In genomic region chr14:68977137-68977740, GRCh38 we compare ENCODE assay signal across 8 cellular contexts. TPM values are rescaled to one million over a fixed set of nuclear protein-coding genes. Genes with fewer than 3 reads are reported as not detected.
DNase-seq lines count a peak whose midpoint lies in the region; ATAC-seq, FAIRE-seq and TF ChIP-seq lines count a peak whose summit lies in the region.

No MANE protein-coding gene starts in this region.

- TF ChIP-seq RAD21 in HepG2 (CRISPR knock-in tag; IDR thresholded peaks at IDR 0.05), result no peak

- TF ChIP-seq EP300 in HepG2 (IDR thresholded peaks at IDR 0.05; ENCODE audit: low read depth in 2 of 2, low read length in 2 of 2) (no peak), HepG2 (CRISPR knock-in tag; IDR thresholded peaks at IDR 0.05; ENCODE audit: borderline replicate concordance) (no peak)

- H3K27me3 ChIP-seq in astrocyte (ENCODE audit: insufficient read depth, low read length) (no peaks in the 10 kb centered on the region), HepG2 (ENCODE audit: control insufficient read depth in 1 of 2, insufficient read depth in 2 of 2, low read length in 2 of 2) (no peaks in the 10 kb centered on the region), thyroid gland (no peaks in the 10 kb centered on the region)

- POLR2A ChIA-PET in HepG2 (lab: Yijun Ruan, JAX), result interaction anchor here (0.9 to 5.2 kb wide), 11 partner anchors 9 to 53 kb away, joined by 3 to 36 read pairs (median 5); no protein-coding TSS in a partner anchor

- TF ChIP-seq CTCF in astrocyte (IDR thresholded peaks at IDR 0.05; ENCODE audit: insufficient read depth, low read depth, low read length) (no peak), HepG2 (CRISPR knock-in tag; IDR thresholded peaks at IDR 0.05) (no peak), thyroid gland (IDR thresholded peaks at IDR 0.05) (no peak)

- peaks cover 70% of the 10 kb centered on the region for H3K4me1 ChIP-seq in astrocyte (ENCODE audit: insufficient read depth, low read length)
- H3K4me1 ChIP-seq in HepG2 (ENCODE audit: insufficient read depth, low read length), result peaks cover 71% of the 10 kb centered on the region
- H3K4me1 ChIP-seq in thyroid gland, result peaks cover 12 to 31% of the 10 kb centered on the region in 2 donors

- H3K9me3 Mint-ChIP-seq in activated T-cell treated with anti-CD3 and anti-CD28 coated beads, Interleukin-2, amount 50 U/mL, for 4 hours, result peaks cover 10% of the 10 kb centered on the region
- no peaks in the 10 kb centered on the region for H3K9me3 Mint-ChIP-seq in astrocyte (ENCODE audit: unreplicated experiment)

- intact Hi-C loops in HepG2 (cut with micrococcal nuclease; ENCODE audit: unreplicated experiment), result loop anchor here (5.0 kb wide), 1 partner anchor 65 kb away; no protein-coding TSS in a partner anchor
- intact Hi-C loops in thyroid gland (cut with DNase I), result loop anchor here (5.0 kb wide), 1 partner anchor 60 kb away; no protein-coding TSS in a partner anchor

- H3K36me3 ChIP-seq in astrocyte (ENCODE audit: insufficient read depth, low read length) (peaks cover 39% of the 10 kb centered on the region), HepG2 (replicated peaks in 1 of 2; ENCODE audit: control insufficient read depth in 1 of 2, insufficient read depth in 2 of 2, low read length in 2 of 2) (peaks cover 10 to 25% of the 10 kb centered on the region in 2 experiments), thyroid gland (no peaks in the 10 kb centered on the region)

- H4K20me1 ChIP-seq in astrocyte (ENCODE audit: insufficient read depth, low read length) (peaks cover 51% of the 10 kb centered on the region), HepG2 (ENCODE audit: insufficient read depth, low read length) (peaks cover 15% of the 10 kb centered on the region)

- H3K4me1 Mint-ChIP-seq in activated T-cell treated with anti-CD3 and anti-CD28 coated beads, Interleukin-2, amount 50 U/mL, for 4 hours (ENCODE audit: low read depth), result peaks cover 44% of the 10 kb centered on the region
- peaks cover 64% of the 10 kb centered on the region for H3K4me1 Mint-ChIP-seq in astrocyte (ENCODE audit: low read depth, unreplicated experiment)

- in situ Hi-C loops in HepG2 (cut with HindIII; ENCODE audit: extremely low pct_ligation_motif_present, low pct_unique_long_range_greater_than_20kb), result loop anchor here (5.0 kb wide), 1 partner anchor 35 kb away; no protein-coding TSS in a partner anchor

- H3K9ac ChIP-seq in astrocyte (ENCODE audit: low read length) (peak overlapping the region; percentile 99), HepG2 (ENCODE audit: insufficient read depth, low read depth, low read length) (peak overlapping the region; percentile 75)

- peak overlapping the region; percentile 85 for H3K4me3 Mint-ChIP-seq in activated T-cell treated with anti-CD3 and anti-CD28 coated beads, Interleukin-2, amount 50 U/mL, for 4 hours
- H3K4me3 Mint-ChIP-seq in astrocyte (ENCODE audit: unreplicated experiment), result peak overlapping the region; percentile 94

- H3K27ac ChIP-seq in astrocyte (ENCODE audit: low read depth, low read length), result peak overlapping the region; percentile 92
- peak overlapping the region; percentile 90 for H3K27ac ChIP-seq in HepG2 (ENCODE audit: extremely low read length, insufficient read depth, low read length)
- peak overlapping the region; percentile 50 to 93 (median 92) for H3K27ac ChIP-seq in thyroid gland

- CTCF ChIA-PET in HepG2 (lab: Yijun Ruan, JAX; ENCODE audit: low intra/inter-chr PET ratio, low total read pairs), result no interaction called here

- TF ChIP-seq POLR2A in HepG2 (IDR thresholded peaks at IDR 0.05; ENCODE audit: insufficient read depth in 1 of 2, low read depth in 2 of 2, low read length in 2 of 2) (no peak), thyroid gland (IDR thresholded peaks at IDR 0.05) (no peak)

- H3K27me3 Mint-ChIP-seq in activated T-cell treated with anti-CD3 and anti-CD28 coated beads, Interleukin-2, amount 50 U/mL, for 4 hours (ENCODE audit: low read depth), result peaks cover 2% of the 10 kb centered on the region
- H3K27me3 Mint-ChIP-seq in astrocyte (ENCODE audit: low read depth, unreplicated experiment), result no peaks in the 10 kb centered on the region

- WGBS in HepG2 (ENCODE audit: low lambda C conversion rate), result 6% methylated on average over 6 of the region's 9 CpGs
- WGBS in thyroid gland, 2 donors, result 40 to 55% methylated on average over 9 of the region's 9 CpGs

- ATAC-seq in activated T-cell treated with anti-CD3 and anti-CD28 coated beads, Interleukin-2, amount 50 U/mL, for 4 hours, result peak; percentile 3 to 14
- ATAC-seq in HepG2 (peak; percentile 11), HG02938 (IDR thresholded peaks at IDR 0.05; ENCODE audit: unreplicated experiment) (no peak)

- H3K9me3 ChIP-seq in astrocyte (ENCODE audit: insufficient read depth, low read depth, low read length) (no peaks in the 10 kb centered on the region), HepG2 (ENCODE audit: low read length) (no peaks in the 10 kb centered on the region), thyroid gland (no peaks in the 10 kb centered on the region)

- peak overlapping the region; percentile 95 for H3K27ac Mint-ChIP-seq in astrocyte (ENCODE audit: unreplicated experiment)

- H3K36me3 Mint-ChIP-seq in activated T-cell treated with anti-CD3 and anti-CD28 coated beads, Interleukin-2, amount 50 U/mL, for 4 hours (ENCODE audit: insufficient read depth), result peaks cover 23% of the 10 kb centered on the region
- peaks cover 38% of the 10 kb centered on the region for H3K36me3 Mint-ChIP-seq in astrocyte (ENCODE audit: low read depth, unreplicated experiment)

- FAIRE-seq in astrocyte (lab: Jason Lieb, UNC), result no peak
- FAIRE-seq in HepG2 (lab: Jason Lieb, UNC), result peak; percentile 28

- H2AFZ ChIP-seq in astrocyte (ENCODE audit: low read depth, low read length), result no peak overlapping the region
- no peak overlapping the region for H2AFZ ChIP-seq in HepG2 (ENCODE audit: low read length)

- peak overlapping the region; percentile 94 for H3K4me2 ChIP-seq in astrocyte (ENCODE audit: low read length)
- H3K4me2 ChIP-seq in HepG2 (ENCODE audit: low read depth, low read length), result peak overlapping the region; percentile 93

- peak overlapping the region; percentile 89 for H3K4me3 ChIP-seq in astrocyte (ENCODE audit: insufficient read depth, low read depth, low read length)
- H3K4me3 ChIP-seq in HepG2 (replicated peaks in 1 of 3; ENCODE audit: insufficient read depth in 1 of 3, low read depth in 2 of 3, low read length in 3 of 3), result peak overlapping the region; percentile 95 to 97 (median 95); a peak in 5 of 6 replicates
- peak overlapping the region in 1 of 3 donors; percentile 76 for H3K4me3 ChIP-seq in thyroid gland (replicated peaks in 1 of 3)

- no TSS peak for BruUV-seq in HepG2 (replicated peaks; lab: Mats Ljungman, UMichigan)

- peaks cover 78% of the 10 kb centered on the region for H3K79me2 ChIP-seq in astrocyte (ENCODE audit: insufficient read depth, low read length)
- H3K79me2 ChIP-seq in HepG2 (ENCODE audit: insufficient read depth, low read length), result peaks cover 61% of the 10 kb centered on the region

- DNase-seq in activated T-cell treated with anti-CD3 and anti-CD28 coated beads, Interleukin-2, amount 50 U/mL, for 4 hours, result no peak
- DNase-seq in activated T-cell treated with anti-CD3 and anti-CD28 coated beads, Interleukin-2, amount 50 U/mL, for 1 hour, result no peak
- DNase-seq in astrocyte (ENCODE audit: low read depth) (no peak), HepG2 (ENCODE audit: low spot score) (peak; percentile 84), thyroid gland (peak in 1 of 2 donors; percentile 11), cerebellar cortex (ENCODE audit: low spot score) (no peak), dermis blood vessel endothelial cell (no peak)

TF ChIP-seq in HepG2, 621 proteins besides CTCF, POLR2A, EP300 and RAD21 (continues in another document):
- TF ChIP-seq ZC3H13 (CRISPR knock-in tag; IDR thresholded peaks at IDR 0.05) (peak; percentile 7; the same call in 1 of the 2 replicates), ELF4 (CRISPR knock-in tag; IDR thresholded peaks at IDR 0.05; ENCODE audit: borderline replicate concordance) (peak; percentile 30; the same call in 1 of the 2 replicates), ZMYM4 (CRISPR knock-in tag; IDR thresholded peaks at IDR 0.05) (no peak), LCORL (IDR thresholded peaks at IDR 0.05) (no peak), LCORL (CRISPR knock-in tag; IDR thresholded peaks at IDR 0.05) (no peak), ZNF253 (CRISPR knock-in tag; IDR thresholded peaks at IDR 0.05; ENCODE audit: borderline replicate concordance) (no peak), RXRB (CRISPR knock-in tag; IDR thresholded peaks at IDR 0.05; ENCODE audit: borderline replicate concordance) (no peak), HOXA3 (CRISPR knock-in tag; IDR thresholded peaks at IDR 0.05) (peak; percentile 26; the same call in 1 of the 2 replicates), NR2F6 (IDR thresholded peaks at IDR 0.05) (no peak), NR2F6 (CRISPR knock-in tag; IDR thresholded peaks at IDR 0.05) (no peak)

RNA-seq across cellular contexts. Expression of gene ACTN1, which starts 1.9 kb away (rescaled TPM):
- 10 to 100 TPM; 47.0 to 77.1 (median 56.2) TPM for total RNA-seq in activated T-cell treated with anti-CD3 and anti-CD28 coated beads, Interleukin-2, amount 50 U/mL, for 4 hours
- total RNA-seq in astrocyte (1,163 and 1,186 TPM in 2 replicates), HepG2 (2016; rRNA removed; fragmentation: Illumina TruSeq; extraction: Trizol) (58.6 and 62.4 TPM in 2 replicates), thyroid gland (10 to 100 TPM; 48.1 to 90.4 (median 64.8) TPM), dermis blood vessel endothelial cell (233 and 441 TPM in 2 replicates)
- total RNA-seq in HepG2 (2016; cell fraction: cytosol; rRNA removed; fragmentation: Illumina TruSeq; extraction: Trizol; ENCODE audit: low read depth), result 9.6 and 10.7 TPM in 2 replicates
- 55.0 and 63.6 TPM in 2 replicates for total RNA-seq in HepG2 (2016; cell fraction: insoluble cytoplasmic fraction; rRNA removed; fragmentation: Illumina TruSeq; extraction: Trizol)
- 25.2 and 28.3 TPM in 2 replicates for total RNA-seq in HepG2 (2016; cell fraction: membrane; rRNA removed; fragmentation: Illumina TruSeq; extraction: Trizol)
- total RNA-seq in HepG2 (2016; cell fraction: nucleus; rRNA removed; fragmentation: Illumina TruSeq; extraction: Trizol), result 62.9 and 75.6 TPM in 2 replicates
- 152 and 162 TPM in 2 replicates for polyA plus RNA-seq in HepG2 (2011; rRNA removed)
- polyA plus RNA-seq in HepG2 (2011; cell fraction: cytosol; rRNA removed), result 97.7 and 136 TPM in 2 replicates
- 162 and 195 TPM in 2 replicates for polyA plus RNA-seq in HepG2 (2011; cell fraction: nucleus; rRNA removed)
- polyA plus RNA-seq in HepG2 (2012), result 109 and 118 TPM in 2 replicates
- 8.0 and 10.4 TPM in 2 replicates for polyA plus RNA-seq in HepG2 (2016; cell fraction: cytosol; fragmentation: Illumina TruSeq; extraction: Trizol; ENCODE audit: low read depth)
- polyA plus RNA-seq in HepG2 (2016; cell fraction: insoluble cytoplasmic fraction; fragmentation: Illumina TruSeq; extraction: Trizol; ENCODE audit: low read depth), result 67.9 and 88.1 TPM in 2 replicates
- 15.3 and 18.8 TPM in 2 replicates for polyA plus RNA-seq in HepG2 (2016; cell fraction: membrane; fragmentation: Illumina TruSeq; extraction: Trizol; ENCODE audit: low read depth)
- 91.6 and 93.8 TPM in 2 replicates for polyA plus RNA-seq in HepG2 (2016; cell fraction: nucleus; fragmentation: Illumina TruSeq; extraction: Trizol; ENCODE audit: insufficient read depth, low read depth)
- polyA minus RNA-seq in HepG2 (2011; rRNA and poly(A)+ RNA removed; ENCODE audit: low replicate concordance), result 144 and 214 TPM in 2 replicates
- polyA minus RNA-seq in HepG2 (2011; cell fraction: cytosol; rRNA and poly(A)+ RNA removed), result 167 and 168 TPM in 2 replicates
- 119 and 126 TPM in 2 replicates for polyA minus RNA-seq in HepG2 (2011; cell fraction: nucleus; rRNA and poly(A)+ RNA removed)
